1 cellular context compared by ENCODE assay signal in the genomic region with DNA sequence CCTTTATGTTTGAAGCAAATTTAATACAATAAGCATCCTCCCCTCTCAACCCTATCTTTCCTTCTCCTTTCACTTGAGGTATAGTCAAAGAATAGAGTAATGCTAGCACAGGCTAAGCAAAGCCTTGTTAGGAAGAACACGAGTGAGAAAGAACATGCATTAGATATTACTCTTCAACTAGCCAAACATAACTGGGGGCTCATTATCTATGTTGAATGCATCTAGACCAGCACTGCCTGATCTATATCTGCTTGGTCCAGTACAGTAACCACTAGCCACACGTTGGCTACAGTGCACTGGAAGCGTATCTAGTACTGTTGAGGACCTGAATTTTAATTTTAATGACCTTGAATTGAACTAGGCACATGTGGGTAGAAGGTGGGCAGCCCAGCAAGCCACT.
TF ChIP-seq lines count a peak whose summit lies in the region.

No MANE protein-coding gene starts in this region.

TF ChIP-seq in GM12878, 131 proteins besides CTCF, POLR2A, EP300 and RAD21:
- no peak for TF ChIP-seq NRF1 (conservative IDR thresholded peaks at IDR 0.05; ENCODE audit: low read depth, low read length)
- no peak for TF ChIP-seq ATF7 (IDR thresholded peaks at IDR 0.05; ENCODE audit: low read depth)
- TF ChIP-seq EGR1 (IDR thresholded peaks at IDR 0.05; ENCODE audit: borderline replicate concordance in 1 of 2, low read depth in 2 of 2, low read length in 2 of 2), result no peak
- TF ChIP-seq WRNIP1 (IDR thresholded peaks at IDR 0.05; ENCODE audit: borderline replicate concordance, low read depth, low read length), result no peak
- no peak for TF ChIP-seq USF1 (IDR thresholded peaks at IDR 0.05; ENCODE audit: borderline replicate concordance, extremely low read length, insufficient read depth, low read depth, low read length)
- TF ChIP-seq BCL11A (IDR thresholded peaks at IDR 0.05; ENCODE audit: low read depth, low read length), result no peak
- no peak for TF ChIP-seq NR2C1 (IDR thresholded peaks at IDR 0.05)
- TF ChIP-seq BHLHE40 (IDR thresholded peaks at IDR 0.05; ENCODE audit: borderline replicate concordance in 1 of 2, low read depth in 2 of 2, low read length in 1 of 2), result no peak
- no peak for TF ChIP-seq MTA2 (IDR thresholded peaks at IDR 0.05; ENCODE audit: low read depth)
- no peak for TF ChIP-seq ZNF384 (IDR thresholded peaks at IDR 0.05; ENCODE audit: borderline replicate concordance, low read depth, low read length)
- no peak for TF ChIP-seq TAF1 (IDR thresholded peaks at IDR 0.05; ENCODE audit: borderline replicate concordance, low read depth, low read length)
- no peak for TF ChIP-seq BACH1 (IDR thresholded peaks at IDR 0.05; ENCODE audit: borderline replicate concordance)
- TF ChIP-seq PKNOX1 (IDR thresholded peaks at IDR 0.05), result no peak
- TF ChIP-seq BRCA1 (IDR thresholded peaks at IDR 0.05; ENCODE audit: low read depth, low read length), result no peak
